Comparison of ENCODE assay signal across 8 cellular contexts in genomic region chr6:111566873-111567517, GRCh38. TPM values are rescaled to one million over a fixed set of nuclear protein-coding genes. Genes with fewer than 3 reads are reported as not detected.
DNase-seq lines count a peak whose midpoint lies in the region; ATAC-seq and TF ChIP-seq lines count a peak whose summit lies in the region.

No MANE protein-coding gene starts in this region.

- peak overlapping the region; percentile 73 for H3K4me3 Mint-ChIP-seq in activated T-helper 1 cell treated with anti-CD3 and anti-CD28 coated beads, Interleukin-12 subunit alpha, Interleukin-12 subunit beta, Interleukin-2, Interleukin-4 antibody, amounts not matched to agents 30 ng/mL and 10 ng/mL and 1 ng/mL, durations not matched to agents 14 hours and 24 hours and 36 hours

- peak overlapping the region; percentile 29 to 53 (median 40); a peak in 15 of 20 replicates for H3K4me3 ChIP-seq in BLaER1 treated with 17β-estradiol and CSF1 and Interleukin-3, amounts not matched to agents 10 nM and 100 nM
- H3K4me3 ChIP-seq in urinary bladder (ENCODE audit: low read depth, low read length) (no peak overlapping the region), PC-3 (ENCODE audit: low read length) (no peak overlapping the region), PC-9 (no peak overlapping the region)

- H3K79me2 ChIP-seq in PC-3 (ENCODE audit: low read length) (no peaks in the 10 kb centered on the region), PC-9 (ENCODE audit: low read depth) (no peaks in the 10 kb centered on the region)

- H2AFZ ChIP-seq in PC-3 (ENCODE audit: low read length) (no peak overlapping the region), PC-9 (no peak overlapping the region)

- H3K4me2 ChIP-seq in BLaER1 treated with 17β-estradiol and CSF1 and Interleukin-3, amounts not matched to agents 10 nM and 100 nM, result peak overlapping the region; percentile 82 to 97 (median 93)
- H3K4me2 ChIP-seq in PC-3 (ENCODE audit: low read length) (no peak overlapping the region), PC-9 (no peak overlapping the region)

- H3K27me3 Mint-ChIP-seq in activated T-helper 1 cell treated with anti-CD3 and anti-CD28 coated beads, Interleukin-12 subunit alpha, Interleukin-12 subunit beta, Interleukin-2, Interleukin-4 antibody, amounts not matched to agents 30 ng/mL and 10 ng/mL and 1 ng/mL, durations not matched to agents 14 hours and 24 hours and 36 hours (ENCODE audit: insufficient read depth), result no peaks in the 10 kb centered on the region

- H3K36me3 Mint-ChIP-seq in activated T-helper 1 cell treated with anti-CD3 and anti-CD28 coated beads, Interleukin-12 subunit alpha, Interleukin-12 subunit beta, Interleukin-2, Interleukin-4 antibody, amounts not matched to agents 30 ng/mL and 10 ng/mL and 1 ng/mL, durations not matched to agents 14 hours and 24 hours and 36 hours (ENCODE audit: low read depth), result peaks cover 64% of the 10 kb centered on the region

- H3K9me2 ChIP-seq in PC-3 (replicated peaks; ENCODE audit: low read length), result no peaks in the 10 kb centered on the region
- H3K9me2 ChIP-seq in PC-9 (ENCODE audit: insufficient read depth), result no peaks in the 10 kb centered on the region

- CTCF ChIA-PET in PC-3 (lab: Charles Lee), result no interaction called here
- CTCF ChIA-PET in PC-9 (lab: Charles Lee), result no interaction called here

- BruUV-seq in PC-3 (replicated peaks; lab: Mats Ljungman, UMichigan) (no TSS peak), PC-9 (replicated peaks; lab: Mats Ljungman, UMichigan) (no TSS peak)

- intact Hi-C loops in activated T-helper 1 cell treated with anti-CD3 and anti-CD28 coated beads, Interleukin-12 subunit alpha, Interleukin-12 subunit beta, Interleukin-2, Interleukin-4 antibody, amounts not matched to agents 30 ng/mL and 10 ng/mL and 1 ng/mL, durations not matched to agents 14 hours and 24 hours and 36 hours (cut with micrococcal nuclease), result loop anchor here (2.0 kb wide), 3 partner anchors 38 to 308 kb away; partner anchors contain the start of gene TRAF3IP2
- intact Hi-C loops in PC-3 (cut with micrococcal nuclease) (no loop called here), PC-9 (cut with micrococcal nuclease; ENCODE audit: unreplicated experiment) (no loop called here)

- ATAC-seq in PC-3 (no peak), GM19463 (IDR thresholded peaks at IDR 0.05; ENCODE audit: unreplicated experiment) (no peak)

- peak overlapping the region; percentile 52 to 78 (median 69); a peak in 21 of 22 replicates for H3K9ac ChIP-seq in BLaER1 treated with 17β-estradiol and CSF1 and Interleukin-3, amounts not matched to agents 10 nM and 100 nM
- H3K9ac ChIP-seq in PC-3 (ENCODE audit: low read length), result no peak overlapping the region

- H3K27ac ChIP-seq in BLaER1 treated with 17β-estradiol and CSF1 and Interleukin-3, amounts not matched to agents 10 nM and 100 nM, result peak overlapping the region in 10 of 11 experiments; percentile 23 to 99 (median 78); a peak in 20 of 22 replicates
- H3K27ac ChIP-seq in urinary bladder (ENCODE audit: low read depth) (peak overlapping the region; percentile 26), PC-3 (ENCODE audit: low read length) (no peak overlapping the region), PC-9 (no peak overlapping the region)

- peaks cover 0 to 7% (median 0%) of the 10 kb centered on the region in 11 experiments; a peak in 2 of 22 replicates for H3K9me3 ChIP-seq in BLaER1 treated with 17β-estradiol and CSF1 and Interleukin-3, amounts not matched to agents 10 nM and 100 nM (replicated peaks in 1 of 11)
- H3K9me3 ChIP-seq in PC-3 (ENCODE audit: low read length) (no peaks in the 10 kb centered on the region), PC-9 (ENCODE audit: insufficient read depth, low read depth) (no peaks in the 10 kb centered on the region)

- H3K36me3 ChIP-seq in BLaER1 treated with 17β-estradiol and CSF1 and Interleukin-3, amounts not matched to agents 10 nM and 100 nM, result peaks cover 22 to 96% (median 69%) of the 10 kb centered on the region in 11 experiments
- peaks cover 4% of the 10 kb centered on the region for H3K36me3 ChIP-seq in urinary bladder (ENCODE audit: insufficient read depth)
- H3K36me3 ChIP-seq in PC-3 (ENCODE audit: low read depth, low read length), result peaks cover 20% of the 10 kb centered on the region; the same call in 1 of the 2 replicates
- peaks cover 35% of the 10 kb centered on the region for H3K36me3 ChIP-seq in PC-9 (ENCODE audit: low read depth)

- TF ChIP-seq CTCF in PC-3 (conservative IDR thresholded peaks at IDR 0.05; ENCODE audit: low read depth, low read length), result no peak
- no peak for TF ChIP-seq CTCF in PC-9 (conservative IDR thresholded peaks at IDR 0.05)

- POLR2A ChIA-PET in PC-3 (lab: Charles Lee; ENCODE audit: unreplicated experiment), result no interaction called here
- POLR2A ChIA-PET in PC-9 (lab: Charles Lee; ENCODE audit: unreplicated experiment), result no interaction called here

- H3F3A ChIP-seq in PC-3 (ENCODE audit: low read length, unreplicated experiment), result no peaks in the 10 kb centered on the region
- no peaks in the 10 kb centered on the region for H3F3A ChIP-seq in PC-9 (ENCODE audit: insufficient read depth, low read depth)

- DNase-seq in NCI-H1105 treated with DMSO at 0.1 percent for 48 hours (lab: John Stamatoyannopoulos, UW), result peak; percentile 95
- DNase-seq in activated T-helper 1 cell treated with anti-CD3 and anti-CD28 coated beads, Interleukin-12 subunit alpha, Interleukin-12 subunit beta, Interleukin-2, Interleukin-4 antibody, amounts not matched to agents 30 ng/mL and 10 ng/mL and 1 ng/mL, durations not matched to agents 14 hours and 24 hours and 36 hours (ENCODE audit: low spot score), result no peak
- peak; percentile 63 to 94 for DNase-seq in lung microvascular endothelial cell (ENCODE audit: low read depth in 2 of 2)
- DNase-seq in PC-3, result no peak
- DNase-seq in PC-9, result no peak

- peaks cover 48% of the 10 kb centered on the region for H3K4me1 Mint-ChIP-seq in activated T-helper 1 cell treated with anti-CD3 and anti-CD28 coated beads, Interleukin-12 subunit alpha, Interleukin-12 subunit beta, Interleukin-2, Interleukin-4 antibody, amounts not matched to agents 30 ng/mL and 10 ng/mL and 1 ng/mL, durations not matched to agents 14 hours and 24 hours and 36 hours (ENCODE audit: low read depth)

- H3K27me3 ChIP-seq in BLaER1 treated with 17β-estradiol and CSF1 and Interleukin-3, amounts not matched to agents 10 nM and 100 nM, result no peaks in the 10 kb centered on the region
- H3K27me3 ChIP-seq in PC-3 (ENCODE audit: low read length) (no peaks in the 10 kb centered on the region), PC-9 (ENCODE audit: insufficient read depth, low read depth) (no peaks in the 10 kb centered on the region)

- H3K9me3 Mint-ChIP-seq in activated T-helper 1 cell treated with anti-CD3 and anti-CD28 coated beads, Interleukin-12 subunit alpha, Interleukin-12 subunit beta, Interleukin-2, Interleukin-4 antibody, amounts not matched to agents 30 ng/mL and 10 ng/mL and 1 ng/mL, durations not matched to agents 14 hours and 24 hours and 36 hours, result no peaks in the 10 kb centered on the region

- peaks cover 0 to 14% (median 0%) of the 10 kb centered on the region in 11 experiments; a peak in 4 of 22 replicates for H4K20me1 ChIP-seq in BLaER1 treated with 17β-estradiol and CSF1 and Interleukin-3, amounts not matched to agents 10 nM and 100 nM
- no peaks in the 10 kb centered on the region for H4K20me1 ChIP-seq in PC-3 (ENCODE audit: low read length)
- no peaks in the 10 kb centered on the region for H4K20me1 ChIP-seq in PC-9 (ENCODE audit: insufficient read depth)

- peak overlapping the region; percentile 49 for H3K27ac Mint-ChIP-seq in activated T-helper 1 cell treated with anti-CD3 and anti-CD28 coated beads, Interleukin-12 subunit alpha, Interleukin-12 subunit beta, Interleukin-2, Interleukin-4 antibody, amounts not matched to agents 30 ng/mL and 10 ng/mL and 1 ng/mL, durations not matched to agents 14 hours and 24 hours and 36 hours

- WGBS in urinary bladder, result 19% methylated on average over 19 of the region's 19 CpGs

- H3K4me1 ChIP-seq in BLaER1 treated with 17β-estradiol and CSF1 and Interleukin-3, amounts not matched to agents 10 nM and 100 nM, result peaks cover 55 to 79% (median 70%) of the 10 kb centered on the region in 10 experiments
- H3K4me1 ChIP-seq in urinary bladder (ENCODE audit: insufficient read depth), result no peaks in the 10 kb centered on the region
- peaks cover 8% of the 10 kb centered on the region for H3K4me1 ChIP-seq in PC-3 (ENCODE audit: insufficient read depth, low read length)
- H3K4me1 ChIP-seq in PC-9 (replicated peaks; ENCODE audit: insufficient read depth), result no peaks in the 10 kb centered on the region

RNA-seq across cellular contexts. Expression of gene TRAF3IP2, which starts 38.7 kb away (rescaled TPM):
- 17.4 and 18.5 TPM in 2 replicates for total RNA-seq in activated T-helper 1 cell treated with anti-CD3 and anti-CD28 coated beads, Interleukin-12 subunit alpha, Interleukin-12 subunit beta, Interleukin-2, Interleukin-4 antibody, amounts not matched to agents 30 ng/mL and 10 ng/mL and 1 ng/mL, durations not matched to agents 14 hours and 24 hours and 36 hours
- total RNA-seq in lung microvascular endothelial cell (6.7 and 8.7 TPM in 2 replicates), urinary bladder (15.2 TPM), PC-3 (2014; rRNA removed) (26.1 and 37.7 TPM in 2 replicates), PC-9 (2021) (28.0 and 37.6 TPM in 2 replicates)
- 28.8 TPM for polyA plus RNA-seq in urinary bladder

Comparison
In these comparisons a context has a peak if more than half of its experiments do, and no peak if none do; other contexts are left out.
1. H3K27ac ChIP-seq: peak in BLaER1 treated with 17β-estradiol and CSF1 and Interleukin-3, amounts not matched to agents 10 nM and 100 nM (10 of 11) and urinary bladder (single experiment); none in PC-3 (single experiment) and PC-9 (single experiment).
2. H3K4me2 ChIP-seq: peak in BLaER1 treated with 17β-estradiol and CSF1 and Interleukin-3, amounts not matched to agents 10 nM and 100 nM (11 of 11); none in PC-3 (single experiment) and PC-9 (single experiment).
3. H3K4me3 ChIP-seq: peak in BLaER1 treated with 17β-estradiol and CSF1 and Interleukin-3, amounts not matched to agents 10 nM and 100 nM (10 of 10); none in urinary bladder (single experiment), PC-3 (single experiment) and PC-9 (single experiment).
4. DNase-seq: peak in NCI-H1105 treated with DMSO at 0.1 percent for 48 hours (single experiment) and lung microvascular endothelial cell (2 of 2); none in activated T-helper 1 cell treated with anti-CD3 and anti-CD28 coated beads, Interleukin-12 subunit alpha, Interleukin-12 subunit beta, Interleukin-2, Interleukin-4 antibody, amounts not matched to agents 30 ng/mL and 10 ng/mL and 1 ng/mL, durations not matched to agents 14 hours and 24 hours and 36 hours (single experiment), PC-3 (single experiment) and PC-9 (0 of 2).